ENCODE assay signal across 8 cellular contexts in genomic region chr3:75552095-75552494, GRCh38.
DNase-seq lines count a peak whose midpoint lies in the region; ATAC-seq and TF ChIP-seq lines count a peak whose summit lies in the region.
"Not testable (repeated sequence)": the region's sequence is repeated elsewhere in the genome, so short reads cannot be mapped to it uniquely, and the experiment has no call there.

No MANE protein-coding gene starts in this region.

- H3K27me3 ChIP-seq in HAP-1 (ENCODE audit: low read depth); RWPE2 (ENCODE audit: insufficient read depth, poor library complexity, severe bottlenecking); lung (ENCODE audit: control insufficient read depth, insufficient read depth): not testable (repeated sequence)

- BruUV-seq in Calu3 (replicated peaks; lab: Mats Ljungman, UMichigan): not testable (repeated sequence)

- not testable (repeated sequence) for H3K4me1 ChIP-seq in HAP-1; RWPE2 (ENCODE audit: insufficient read depth, poor library complexity, severe bottlenecking); lung (ENCODE audit: control insufficient read depth in 2 of 2, insufficient read depth in 2 of 2, low read length in 2 of 2)

- H3K4me3 Mint-ChIP-seq in Calu3 (ENCODE audit: low read depth, unreplicated experiment): not testable (repeated sequence)

- intact Hi-C loops in Calu3 (cut with micrococcal nuclease; ENCODE audit: unreplicated experiment): not testable (repeated sequence)

- H3K4me1 Mint-ChIP-seq in Calu3 (ENCODE audit: low read depth, unreplicated experiment): not testable (repeated sequence)

- CTCF ChIA-PET in Calu3 (lab: Charles Lee): not testable (repeated sequence)

- DNase-seq in Calu3 (peak; percentile 0), HAP-1 (ENCODE audit: low spot score in 2 of 2) (peak; percentile 28 to 64), NCI-H146 (lab: John Stamatoyannopoulos, UW) (peak; percentile 1), activated T-cell treated with anti-CD3 and anti-CD28 coated beads for 48 hours (ENCODE audit: low read depth) (peak; percentile 20), erythroblast (lab: John Stamatoyannopoulos, UW) (peak; percentile 49 to 65)
- DNase-seq in RWPE2 (ENCODE audit: low spot score); lung (ENCODE audit: low spot score): not testable (repeated sequence)
- peak; percentile 45 for DNase-seq in stimulated activated CD8-positive, alpha-beta memory T cell treated with anti-CD3 and anti-CD28 coated beads, Interleukin-4, amount 100 ng/mL, for 48 hours

- H3K27ac ChIP-seq in RWPE2 (ENCODE audit: poor library complexity, severe bottlenecking); lung (ENCODE audit: low read depth in 1 of 2, low read length in 1 of 2): not testable (repeated sequence)

- H3K9me3 ChIP-seq in HAP-1; RWPE2 (ENCODE audit: severe bottlenecking); lung (ENCODE audit: control insufficient read depth in 2 of 2, insufficient read depth in 1 of 2, low read length in 1 of 2): not testable (repeated sequence)

- TF ChIP-seq POLR2A in erythroblast (IDR thresholded peaks at IDR 0.05; ENCODE audit: low read length): not testable (repeated sequence)

- not testable (repeated sequence) for H3K9me3 Mint-ChIP-seq in Calu3 (ENCODE audit: low read depth, unreplicated experiment)

- 46 to 47% methylated on average over 11 of the region's 11 CpGs for WGBS in lung, 2 donors

- in situ Hi-C loops in HAP-1 (cut with MboI; ENCODE audit: low sequenced_read_pairs): not testable (repeated sequence)

- not testable (repeated sequence) for H3K27ac Mint-ChIP-seq in Calu3 (ENCODE audit: unreplicated experiment)

- not testable (repeated sequence) for H3K36me3 ChIP-seq in HAP-1 (replicated peaks); RWPE2 (ENCODE audit: low read depth); lung (ENCODE audit: control insufficient read depth in 2 of 2, insufficient read depth in 2 of 2, low read length in 2 of 2)

- ATAC-seq in RWPE2 (ENCODE audit: low read depth); lung (ENCODE audit: insufficient read depth, low FRiP score): not testable (repeated sequence)

- not testable (repeated sequence) for H3K36me3 Mint-ChIP-seq in Calu3 (ENCODE audit: insufficient read depth, unreplicated experiment)

- not testable (repeated sequence) for TF ChIP-seq CTCF in Calu3 (IDR thresholded peaks at IDR 0.05; ENCODE audit: unreplicated experiment)
- peak; percentile 34 for TF ChIP-seq CTCF in RWPE2 (IDR thresholded peaks at IDR 0.05; ENCODE audit: poor library complexity, severe bottlenecking)
- peak; percentile 21 for TF ChIP-seq CTCF in lung (IDR thresholded peaks at IDR 0.05; ENCODE audit: control extremely low read depth, extremely low read depth)

- H3K4me3 ChIP-seq in HAP-1; RWPE2 (ENCODE audit: severe bottlenecking); lung: not testable (repeated sequence)

- not testable (repeated sequence) for H3K27me3 Mint-ChIP-seq in Calu3 (ENCODE audit: unreplicated experiment)
